In genomic region chr9:32550609-32551490, GRCh38 we compare ENCODE assay signal across 1 cellular context.
TF ChIP-seq lines count a peak whose summit lies in the region.

No MANE protein-coding gene starts in this region.

TF ChIP-seq in neural cell, 6 proteins besides CTCF, POLR2A, EP300 and RAD21 (continued from another document):
- peak; percentile 85 for TF ChIP-seq REST (IDR thresholded peaks at IDR 0.05; ENCODE audit: borderline replicate concordance)
- peak; percentile 69 for TF ChIP-seq MXI1 (conservative IDR thresholded peaks at IDR 0.05; ENCODE audit: poor library complexity, severe bottlenecking)
- TF ChIP-seq POLR2AphosphoS5 (IDR thresholded peaks at IDR 0.05), result peak; percentile 93
- no peak for TF ChIP-seq EZH2 (IDR thresholded peaks at IDR 0.05; ENCODE audit: borderline replicate concordance, insufficient read depth, low read length, poor library complexity, severe bottlenecking)
TF ChIP-seq in neural cell: peak in this region for 4.
